ENCODE assay signal across 20 cellular contexts in genomic region chr5:171158581-171158980, GRCh38.
"Had no signal": no experiment of that assay in that cellular context is flagged by ENCODE, and none has a peak within 500 bp of the region (broad histone marks: within the 10 kb centered on the region; RNA-seq: fewer than 3 reads in every experiment).

No MANE protein-coding gene starts in this region.

- H3K4me3 Mint-ChIP-seq: activated CD4-positive, alpha-beta T cell treated with anti-CD3 and anti-CD28 coated beads for 36 hours; activated naive CD8-positive, alpha-beta T cell treated with anti-CD3 and anti-CD28 coated beads for 36 hours; endodermal cell; mesothelial cell of epicardium; nephron; stimulated activated effector memory CD8-positive, alpha-beta T cell treated with anti-CD3 and anti-CD28 coated beads, Interleukin-12 subunit alpha, Interleukin-12 subunit beta, amount 100 ng/mL, for 72 hours; T-helper 2 cell treated with Interferon-gamma antibody and Interleukin-4, amounts not matched to agents 5 μg/mL and 100 μg/mL, for 36 hours; WTC11 had no signal

- H3K9me3 ChIP-seq: sigmoid colon, testis, upper lobe of right lung had no signal

- ATAC-seq: activated CD4-positive, alpha-beta T cell treated with anti-CD3 and anti-CD28 coated beads for 36 hours; left lobe of liver; stimulated activated effector memory CD8-positive, alpha-beta T cell treated with anti-CD3 and anti-CD28 coated beads, Interleukin-12 subunit alpha, Interleukin-12 subunit beta, amount 100 ng/mL, for 72 hours; upper lobe of right lung; WTC11 had no signal

- H3K27ac ChIP-seq: parathyroid adenoma, sigmoid colon, testis, upper lobe of right lung had no signal

- H3K36me3 Mint-ChIP-seq: activated naive CD8-positive, alpha-beta T cell treated with anti-CD3 and anti-CD28 coated beads for 36 hours; mesothelial cell of epicardium; stimulated activated effector memory CD8-positive, alpha-beta T cell treated with anti-CD3 and anti-CD28 coated beads, Interleukin-12 subunit alpha, Interleukin-12 subunit beta, amount 100 ng/mL, for 72 hours; WTC11 had no signal

- H3K4me1 ChIP-seq: parathyroid adenoma, sigmoid colon, testis, upper lobe of right lung had no signal

- H3K4me1 Mint-ChIP-seq: activated CD4-positive, alpha-beta T cell treated with anti-CD3 and anti-CD28 coated beads for 36 hours; activated naive CD8-positive, alpha-beta T cell treated with anti-CD3 and anti-CD28 coated beads for 36 hours; nephron; stimulated activated effector memory CD8-positive, alpha-beta T cell treated with anti-CD3 and anti-CD28 coated beads, Interleukin-12 subunit alpha, Interleukin-12 subunit beta, amount 100 ng/mL, for 72 hours had no signal

- H3K9me3 Mint-ChIP-seq: activated naive CD8-positive, alpha-beta T cell treated with anti-CD3 and anti-CD28 coated beads for 36 hours; endodermal cell; mesothelial cell of epicardium; nephron; stimulated activated effector memory CD8-positive, alpha-beta T cell treated with anti-CD3 and anti-CD28 coated beads, Interleukin-12 subunit alpha, Interleukin-12 subunit beta, amount 100 ng/mL, for 72 hours; T-helper 2 cell treated with Interferon-gamma antibody and Interleukin-4, amounts not matched to agents 5 μg/mL and 100 μg/mL, for 36 hours; WTC11 had no signal

- H3K4me3 ChIP-seq: lung, sigmoid colon, testis, upper lobe of right lung had no signal

- H2AFZ ChIP-seq: parathyroid adenoma had no signal

- H3K27me3 ChIP-seq: sigmoid colon, testis, upper lobe of right lung had no signal

- H3K36me3 ChIP-seq: sigmoid colon, upper lobe of right lung had no signal

- H3K27me3 Mint-ChIP-seq: activated naive CD8-positive, alpha-beta T cell treated with anti-CD3 and anti-CD28 coated beads for 36 hours had no signal

- H3K27ac Mint-ChIP-seq: activated CD4-positive, alpha-beta T cell treated with anti-CD3 and anti-CD28 coated beads for 36 hours; activated naive CD8-positive, alpha-beta T cell treated with anti-CD3 and anti-CD28 coated beads for 36 hours; endodermal cell; mesothelial cell of epicardium; nephron; stimulated activated effector memory CD8-positive, alpha-beta T cell treated with anti-CD3 and anti-CD28 coated beads, Interleukin-12 subunit alpha, Interleukin-12 subunit beta, amount 100 ng/mL, for 72 hours; T-helper 2 cell treated with Interferon-gamma antibody and Interleukin-4, amounts not matched to agents 5 μg/mL and 100 μg/mL, for 36 hours; WTC11 had no signal

- H3K79me2 ChIP-seq: parathyroid adenoma had no signal

- DNase-seq: activated CD4-positive, alpha-beta T cell treated with anti-CD3 and anti-CD28 coated beads for 36 hours; activated CD4-positive, alpha-beta T cell treated with anti-CD3 and anti-CD28 coated beads, Interleukin-2, amount 50 U/mL, for 48 hours; activated naive CD8-positive, alpha-beta T cell treated with anti-CD3 and anti-CD28 coated beads for 36 hours; amygdala; caudate nucleus; endodermal cell; erythroblast; head of caudate nucleus; sigmoid colon; stimulated activated CD4-positive, alpha-beta T cell treated with anti-CD3 and anti-CD28 coated beads, Interleukin-4, amount 100 ng/mL, for 24 hours; testis; upper lobe of right lung had no signal
